8 cellular contexts compared by ENCODE assay signal in the genomic region with DNA sequence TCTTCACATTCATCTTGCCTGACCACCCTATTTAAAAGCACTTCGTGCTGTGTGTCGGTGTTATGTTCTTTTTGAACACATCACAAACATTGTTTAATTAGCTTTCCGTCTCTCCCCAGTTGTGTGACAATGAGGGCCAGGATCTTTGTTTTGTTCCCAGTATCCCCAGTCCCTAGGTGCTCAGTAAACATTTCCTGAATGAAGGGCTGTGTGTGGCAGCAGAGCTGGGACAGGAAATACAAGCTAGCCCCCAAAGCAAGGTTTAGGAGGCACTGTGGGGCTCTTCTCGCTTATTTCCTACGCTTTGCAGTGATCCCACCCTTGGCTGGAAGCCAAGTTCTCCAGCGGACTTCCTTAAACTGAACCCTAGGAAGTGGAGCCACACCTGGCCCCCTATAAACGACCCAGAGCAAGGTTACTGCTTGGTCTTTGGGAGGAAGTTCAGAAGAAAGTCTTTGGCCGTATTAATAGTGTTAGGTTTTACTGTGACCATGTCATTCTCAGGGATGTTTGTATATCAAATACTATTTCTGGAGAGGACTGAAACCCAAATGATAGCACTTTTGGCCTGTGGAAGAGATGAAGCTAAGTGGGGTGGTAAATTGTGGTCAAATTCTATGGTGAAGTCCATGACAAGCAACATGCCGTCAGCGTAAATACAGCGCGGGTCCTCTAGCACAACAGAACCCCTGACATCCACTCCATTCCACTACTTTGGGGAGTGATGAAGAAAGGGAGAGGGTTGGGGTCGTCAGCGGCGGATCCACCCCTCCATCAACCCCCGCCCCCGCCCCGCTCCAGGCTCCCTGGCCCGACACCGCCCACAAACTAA. TPM values are rescaled to one million over a fixed set of nuclear protein-coding genes. Genes with fewer than 3 reads are reported as not detected.
DNase-seq lines count a peak whose midpoint lies in the region; ATAC-seq and TF ChIP-seq lines count a peak whose summit lies in the region.

No MANE protein-coding gene starts in this region.

- DNase-seq in NCI-H69 (lab: John Stamatoyannopoulos, UW) (peak; percentile 74), progenitor cell of endocrine pancreas (ENCODE audit: low spot score, unreplicated experiment) (no peak), NCI-H187 (lab: John Stamatoyannopoulos, UW) (no peak), NCI-H446 (lab: John Stamatoyannopoulos, UW) (no peak), RKO (ENCODE audit: low spot score) (no peak)

- ATAC-seq in HG02840 (IDR thresholded peaks at IDR 0.05; ENCODE audit: low FRiP score, unreplicated experiment): no peak

- H3K4me1 ChIP-seq in ES-I3 (ENCODE audit: insufficient read depth, low read length) (peaks cover 8% of the 10 kb centered on the region), endocrine pancreas (ENCODE audit: control insufficient read depth, insufficient read depth, low read length) (no peaks in the 10 kb centered on the region)

- no peaks in the 10 kb centered on the region for H3K36me3 ChIP-seq in ES-I3 (ENCODE audit: insufficient read depth, low read length)
- H3K36me3 ChIP-seq in endocrine pancreas (ENCODE audit: control insufficient read depth, insufficient read depth, low read length): no peaks in the 10 kb centered on the region

- TF ChIP-seq CTCF in progenitor cell of endocrine pancreas (IDR thresholded peaks at IDR 0.05; ENCODE audit: unreplicated experiment): no peak

- peaks cover 21% of the 10 kb centered on the region for H3K27me3 Mint-ChIP-seq in progenitor cell of endocrine pancreas

- H3K4me1 Mint-ChIP-seq in progenitor cell of endocrine pancreas (ENCODE audit: low read depth): peaks cover 7% of the 10 kb centered on the region

- H3K9me3 Mint-ChIP-seq in progenitor cell of endocrine pancreas (ENCODE audit: low read depth): no peaks in the 10 kb centered on the region

- H3K27ac Mint-ChIP-seq in progenitor cell of endocrine pancreas: no peak overlapping the region

- peaks cover 11% of the 10 kb centered on the region for H3K36me3 Mint-ChIP-seq in progenitor cell of endocrine pancreas (ENCODE audit: insufficient read depth)

- no peaks in the 10 kb centered on the region for H3K9me3 ChIP-seq in ES-I3 (ENCODE audit: control insufficient read depth, insufficient read depth, low read length)
- H3K9me3 ChIP-seq in endocrine pancreas (ENCODE audit: control insufficient read depth, low read length): no peaks in the 10 kb centered on the region

- peak overlapping the region; percentile 72 for H3K4me3 Mint-ChIP-seq in progenitor cell of endocrine pancreas (ENCODE audit: low read depth)

- peak overlapping the region; percentile 22 for H3K4me3 ChIP-seq in endocrine pancreas (ENCODE audit: control insufficient read depth, insufficient read depth, low read length)

- H3K9ac ChIP-seq in ES-I3 (ENCODE audit: low read depth, low read length): peak overlapping the region; percentile 28; the same call in 1 of the 2 replicates
- H3K9ac ChIP-seq in endocrine pancreas (ENCODE audit: control insufficient read depth, insufficient read depth, low read length): peak overlapping the region; percentile 19

- no peaks in the 10 kb centered on the region for H3K27me3 ChIP-seq in endocrine pancreas (ENCODE audit: control insufficient read depth, insufficient read depth, low read length)

RNA-seq across cellular contexts. Expression of gene FANCE, which starts 0.6 kb away (rescaled TPM):
- total RNA-seq in progenitor cell of endocrine pancreas: 9.3 and 10.6 TPM in 2 replicates

RNA-seq across cellular contexts. Expression of gene RPL10A, which starts 16.6 kb away (rescaled TPM):
- 1,416 and 1,451 TPM in 2 replicates for total RNA-seq in progenitor cell of endocrine pancreas

RNA-seq across cellular contexts. Expression of gene TEAD3, which starts 45.3 kb away (rescaled TPM):
- 42.5 and 43.4 TPM in 2 replicates for total RNA-seq in progenitor cell of endocrine pancreas
